In genomic region chr12:11758087-11758837, GRCh38 we compare ENCODE assay signal across 9 cellular contexts.
DNase-seq lines count a peak whose midpoint lies in the region; ATAC-seq, FAIRE-seq and TF ChIP-seq lines count a peak whose summit lies in the region.
"Had no signal": no experiment of that assay in that cellular context is flagged by ENCODE, and none has a peak within 500 bp of the region (broad histone marks: within the 10 kb centered on the region; RNA-seq: fewer than 3 reads in every experiment).

No MANE protein-coding gene starts in this region.

- no TSS peak for BruUV-seq in endothelial cell of umbilical vein (replicated peaks; lab: Mats Ljungman, UMichigan)

- no peak for FAIRE-seq in endothelial cell of umbilical vein (lab: Jason Lieb, UNC)

- no peaks in the 10 kb centered on the region for H3K27me3 Mint-ChIP-seq in CD4-positive, CD25-positive, alpha-beta regulatory T cell
- H3K27me3 Mint-ChIP-seq in osteocyte (ENCODE audit: unreplicated experiment) = no peaks in the 10 kb centered on the region

- H3K4me1 ChIP-seq in CD4-positive, CD25-positive, alpha-beta regulatory T cell (ENCODE audit: control insufficient read depth, insufficient read depth, low read length, poor library complexity, severe bottlenecking) = peaks cover 9% of the 10 kb centered on the region
- peaks cover 11% of the 10 kb centered on the region for H3K4me1 ChIP-seq in endothelial cell of umbilical vein (ENCODE audit: control insufficient read depth, extremely low read depth, insufficient read depth, low read length)

- no peak for TF ChIP-seq POLR2A in endothelial cell of umbilical vein (IDR thresholded peaks at IDR 0.05; ENCODE audit: low read depth, low read length)

- peaks cover 24% of the 10 kb centered on the region for H3K36me3 Mint-ChIP-seq in CD4-positive, CD25-positive, alpha-beta regulatory T cell
- peaks cover 7% of the 10 kb centered on the region for H3K36me3 Mint-ChIP-seq in osteocyte (ENCODE audit: unreplicated experiment)

- peaks cover 12 to 33% (median 27%) of the 10 kb centered on the region in 4 donors for H3K4me1 Mint-ChIP-seq in CD4-positive, CD25-positive, alpha-beta regulatory T cell
- peaks cover 69% of the 10 kb centered on the region for H3K4me1 Mint-ChIP-seq in osteocyte (ENCODE audit: unreplicated experiment)

- POLR2A ChIA-PET in endothelial cell of umbilical vein (lab: Charles Lee) (no interaction called here), GM10248 (lab: Yijun Ruan, JAX) (interaction anchor here (1.1 kb wide), 1 partner anchor 12 kb away, joined by 3 read pairs; no protein-coding TSS in a partner anchor)

- dilution Hi-C loops in endothelial cell of umbilical vein (cut with MboI; ENCODE audit: extremely low pct_ligation_motif_present, low sequenced_read_pairs) = no loop called here

- no peaks in the 10 kb centered on the region for H3K9me1 ChIP-seq in endothelial cell of umbilical vein (replicated peaks; ENCODE audit: control insufficient read depth, extremely low read depth, insufficient read depth, low read length)

- no peak overlapping the region for H3K4me3 ChIP-seq in CD4-positive, CD25-positive, alpha-beta regulatory T cell (ENCODE audit: low read depth, low read length)
- no peak overlapping the region for H3K4me3 ChIP-seq in endothelial cell of umbilical vein (replicated peaks in 1 of 3; ENCODE audit: insufficient read depth in 1 of 3, low read depth in 1 of 3, low read length in 3 of 3)

- peaks cover 8% of the 10 kb centered on the region for H3K79me2 ChIP-seq in endothelial cell of umbilical vein (ENCODE audit: control insufficient read depth, insufficient read depth, low read length)

- H4K20me1 ChIP-seq in endothelial cell of umbilical vein (replicated peaks; ENCODE audit: control insufficient read depth, extremely low read depth, insufficient read depth, low read length) = no peaks in the 10 kb centered on the region

- H3K9me3 ChIP-seq in CD4-positive, CD25-positive, alpha-beta regulatory T cell (ENCODE audit: control insufficient read depth in 2 of 2, low read length in 2 of 2) = no peaks in the 10 kb centered on the region
- no peaks in the 10 kb centered on the region for H3K9me3 ChIP-seq in endothelial cell of umbilical vein (replicated peaks; ENCODE audit: control insufficient read depth, insufficient read depth, low read length)

- H3K27me3 ChIP-seq in CD4-positive, CD25-positive, alpha-beta regulatory T cell (ENCODE audit: control insufficient read depth, insufficient read depth, low read length) = no peaks in the 10 kb centered on the region
- no peaks in the 10 kb centered on the region for H3K27me3 ChIP-seq in endothelial cell of umbilical vein (ENCODE audit: control insufficient read depth in 2 of 2, insufficient read depth in 2 of 2, low read length in 2 of 2)

- peak overlapping the region; percentile 53 to 89 (median 74) for H3K27ac Mint-ChIP-seq in CD4-positive, CD25-positive, alpha-beta regulatory T cell
- peak overlapping the region; percentile 82 for H3K27ac Mint-ChIP-seq in osteocyte (ENCODE audit: unreplicated experiment)

- intact Hi-C loops in endothelial cell of umbilical vein (cut with micrococcal nuclease) = no loop called here

- peak overlapping the region in 2 of 4 donors; percentile 7 to 21 for H3K4me3 Mint-ChIP-seq in CD4-positive, CD25-positive, alpha-beta regulatory T cell
- H3K4me3 Mint-ChIP-seq in osteocyte (ENCODE audit: unreplicated experiment) = no peak overlapping the region

- TF ChIP-seq CTCF in endothelial cell of umbilical vein (IDR thresholded peaks at IDR 0.05; ENCODE audit: extremely low read depth in 1 of 2, insufficient read depth in 1 of 2, low read depth in 1 of 2, low read length in 2 of 2) (no peak), osteocyte (IDR thresholded peaks at IDR 0.05) (no peak), GM10248 (IDR thresholded peaks at IDR 0.05; ENCODE audit: control extremely low read depth, extremely low read depth, low read depth, missing control alignments) (no peak)

- peaks cover 20% of the 10 kb centered on the region for H3K36me3 ChIP-seq in CD4-positive, CD25-positive, alpha-beta regulatory T cell (ENCODE audit: control insufficient read depth, insufficient read depth, low read length)
- peaks cover 0 to 17% of the 10 kb centered on the region in 2 experiments for H3K36me3 ChIP-seq in endothelial cell of umbilical vein (ENCODE audit: control insufficient read depth in 2 of 2, extremely low read depth in 1 of 2, insufficient read depth in 2 of 2, low read length in 2 of 2)

- H3K27ac ChIP-seq in CD4-positive, CD25-positive, alpha-beta regulatory T cell (ENCODE audit: insufficient read depth, low read length, poor library complexity, severe bottlenecking) = no peak overlapping the region
- no peak overlapping the region for H3K27ac ChIP-seq in endothelial cell of umbilical vein (ENCODE audit: insufficient read depth, low read depth, low read length)

- no peaks in the 10 kb centered on the region for H3K9me3 Mint-ChIP-seq in CD4-positive, CD25-positive, alpha-beta regulatory T cell
- H3K9me3 Mint-ChIP-seq in osteocyte (ENCODE audit: unreplicated experiment) = no peaks in the 10 kb centered on the region

- H3K4me2 ChIP-seq in endothelial cell of umbilical vein (ENCODE audit: insufficient read depth, low read length) = no peak overlapping the region

- CTCF ChIA-PET in endothelial cell of umbilical vein (lab: Charles Lee) = interaction anchor here (1.1 to 1.6 kb wide), 6 partner anchors 12 to 275 kb away, joined by 3 to 6 read pairs (median 3); no protein-coding TSS in a partner anchor
- CTCF ChIA-PET in GM10248 (lab: Yijun Ruan, JAX) = interaction anchor here (1.0 to 4.6 kb wide), 13 partner anchors 9 to 275 kb away, joined by 3 to 40 read pairs (median 4); no protein-coding TSS in a partner anchor

- peak overlapping the region; percentile 1 for H3K9ac ChIP-seq in endothelial cell of umbilical vein (replicated peaks; ENCODE audit: extremely low read depth, insufficient read depth, low read length)

- DNase-seq in CD4-positive, CD25-positive, alpha-beta regulatory T cell = no peak
- peak; percentile 82 for DNase-seq in NAMALWA (ENCODE audit: low spot score)
- no peak for DNase-seq in endothelial cell of umbilical vein (ENCODE audit: low read depth, low spot score)
- DNase-seq in osteocyte (ENCODE audit: extremely low spot score, unreplicated experiment) = no peak
- no peak for DNase-seq in OCI-M2 (lab: John Stamatoyannopoulos, UW; ENCODE audit: unreplicated experiment)
- no peak for DNase-seq in cerebellum (ENCODE audit: low spot score)
- no peak for DNase-seq in hepatic stellate cell (ENCODE audit: low spot score)
- no peak for DNase-seq in GM10248 (ENCODE audit: extremely low spot score)
- DNase-seq: activated naive CD4-positive, alpha-beta T cell had no signal

- no peak for ATAC-seq in CD4-positive, CD25-positive, alpha-beta regulatory T cell (ENCODE audit: low read depth in 2 of 2)

- no peak overlapping the region for H2AFZ ChIP-seq in endothelial cell of umbilical vein (ENCODE audit: low read depth, low read length)

TF ChIP-seq in endothelial cell of umbilical vein, 7 proteins besides CTCF, POLR2A, EP300 and RAD21:
- TF ChIP-seq POLR2AphosphoS5 (IDR thresholded peaks at IDR 0.05; ENCODE audit: insufficient read depth, low read depth, low read length) (no peak), JUN (IDR thresholded peaks at IDR 0.05; ENCODE audit: borderline replicate concordance, insufficient read depth, insufficient read length, low read depth) (no peak), FOS (IDR thresholded peaks at IDR 0.05; ENCODE audit: borderline replicate concordance, insufficient read depth, low read length) (no peak), MYC (IDR thresholded peaks at IDR 0.05; ENCODE audit: low read depth, low read length) (no peak), MAX (IDR thresholded peaks at IDR 0.05; ENCODE audit: insufficient read depth, insufficient read length) (no peak), GATA2 (IDR thresholded peaks at IDR 0.05; ENCODE audit: insufficient read depth, insufficient read length, low read depth, low read length) (no peak), EZH2 (IDR thresholded peaks at IDR 0.05; ENCODE audit: borderline replicate concordance, low read depth, low read length, severe bottlenecking) (no peak)
